In the genomic region with DNA sequence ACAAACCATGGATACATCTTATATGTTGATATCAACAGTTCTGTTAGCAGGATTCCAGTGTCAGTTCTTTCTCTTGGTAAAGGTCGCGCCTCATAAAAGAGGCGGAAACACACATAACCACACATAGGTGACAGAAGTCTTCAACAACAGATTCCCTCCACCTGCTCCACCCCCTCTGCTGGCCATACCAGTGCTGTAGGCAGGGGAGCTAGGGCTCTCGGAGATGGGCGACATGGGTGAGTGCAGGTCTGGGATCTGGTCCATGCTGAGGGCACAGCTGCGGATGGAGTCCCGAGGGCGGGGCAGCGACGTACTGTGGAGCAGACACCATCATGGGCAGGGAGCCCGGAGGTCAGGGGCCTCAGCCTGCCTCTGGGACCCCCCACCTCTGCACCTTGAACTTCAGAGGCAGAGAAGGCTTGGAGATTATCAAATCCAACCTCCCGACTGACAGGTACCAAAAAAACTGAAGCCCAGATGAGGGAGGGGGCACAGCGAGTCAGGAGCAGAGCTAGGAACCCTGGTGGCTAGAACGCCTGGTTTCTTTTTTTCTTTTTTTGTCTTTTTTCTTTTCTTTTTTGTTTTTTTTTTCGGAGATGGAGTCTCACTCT, we compare ENCODE assay signal across 22 cellular contexts. TPM values are rescaled to one million over a fixed set of nuclear protein-coding genes. Genes with fewer than 3 reads are reported as not detected.
DNase-seq lines count a peak whose midpoint lies in the region; ATAC-seq, FAIRE-seq and TF ChIP-seq lines count a peak whose summit lies in the region.
"Had no signal": no experiment of that assay in that cellular context is flagged by ENCODE, and none has a peak within 500 bp of the region (broad histone marks: within the 10 kb centered on the region; RNA-seq: fewer than 3 reads in every experiment).

No MANE protein-coding gene starts in this region.

- H3K9me1 ChIP-seq in K562 (ENCODE audit: control insufficient read depth, insufficient read depth, low read length) = no peaks in the 10 kb centered on the region

- WGBS in K562 (ENCODE audit: insufficient coverage, low coverage, missing lambda C conversion rate) = 8% methylated on average over 15 of the region's 15 CpGs

- no peak for TF ChIP-seq EP300 in K562 (IDR thresholded peaks at IDR 0.05; ENCODE audit: low read length)

- no peak for TF ChIP-seq POLR2A in K562 (conservative IDR thresholded peaks at IDR 0.05)

- H3K27ac ChIP-seq in K562 (ENCODE audit: extremely low read depth, low read depth, low read length) (no peak overlapping the region), upper lobe of right lung (no peak overlapping the region)
- H3K27ac ChIP-seq: GM23248, SJSA1 had no signal

- intact Hi-C loops in natural killer cell (cut with micrococcal nuclease) = no loop called here
- intact Hi-C loops in K562 (cut with micrococcal nuclease) = no loop called here
- intact Hi-C loops in upper lobe of right lung (cut with DNase I) = no loop called here

- peaks cover 18 to 27% of the 10 kb centered on the region in 2 donors for H3K4me1 Mint-ChIP-seq in natural killer cell
- H3K4me1 Mint-ChIP-seq in natural killer cell treated with Interleukin-12 subunit alpha and Interleukin-12 subunit beta and Interleukin-15 and Interleukin-18, amount 100 ng/mL, for 72 hours (ENCODE audit: low read depth in 2 of 2) = peaks cover 0 to 12% of the 10 kb centered on the region in 2 donors
- H3K4me1 Mint-ChIP-seq in T-cell = peaks cover 21 to 31% (median 27%) of the 10 kb centered on the region in 3 donors

- no peak for FAIRE-seq in K562 (lab: Jason Lieb, UNC)
- FAIRE-seq: colon, kidney, TTC549 had no signal

- H3K4me3 Mint-ChIP-seq in natural killer cell = no peak overlapping the region
- no peak overlapping the region for H3K4me3 Mint-ChIP-seq in natural killer cell treated with Interleukin-12 subunit alpha and Interleukin-12 subunit beta and Interleukin-15 and Interleukin-18, amount 100 ng/mL, for 72 hours
- peak overlapping the region; percentile 28 to 68 (median 63) for H3K4me3 Mint-ChIP-seq in T-cell

- in situ Hi-C loops in K562 (cut with MboI) = no loop called here

- no peaks in the 10 kb centered on the region for H3K36me3 ChIP-seq in K562 (ENCODE audit: control insufficient read depth, insufficient read depth, low read length)
- H3K36me3 ChIP-seq in upper lobe of right lung = peaks cover 71% of the 10 kb centered on the region
- H3K36me3 ChIP-seq: SJSA1 had no signal

- H3K9me3 Mint-ChIP-seq in natural killer cell = no peaks in the 10 kb centered on the region
- no peaks in the 10 kb centered on the region for H3K9me3 Mint-ChIP-seq in natural killer cell treated with Interleukin-12 subunit alpha and Interleukin-12 subunit beta and Interleukin-15 and Interleukin-18, amount 100 ng/mL, for 72 hours
- no peaks in the 10 kb centered on the region for H3K9me3 Mint-ChIP-seq in T-cell

- H3K27me3 Mint-ChIP-seq in natural killer cell (ENCODE audit: low read depth in 2 of 2) (no peaks in the 10 kb centered on the region), T-cell (no peaks in the 10 kb centered on the region)
- no peaks in the 10 kb centered on the region for H3K27me3 Mint-ChIP-seq in natural killer cell treated with Interleukin-12 subunit alpha and Interleukin-12 subunit beta and Interleukin-15 and Interleukin-18, amount 100 ng/mL, for 72 hours

- ATAC-seq in natural killer cell (peak; percentile 52 to 80 (median 73)), T-cell (replicated peaks in 1 of 4) (peak; percentile 81 to 97 (median 87)), K562 (no peak), upper lobe of right lung (no peak)
- no peak for ATAC-seq in natural killer cell treated with Interleukin-12 subunit alpha and Interleukin-12 subunit beta and Interleukin-15 and Interleukin-18, amount 100 ng/mL, for 72 hours
- peak; percentile 66 for ATAC-seq in stimulated activated naive CD8-positive, alpha-beta T cell treated with anti-CD3 and anti-CD28 coated beads, Interleukin-15, Interleukin-2, amounts not matched to agents 100 U/mL and 50 U/mL, for 24 hours
- ATAC-seq: esophagus mucosa had no signal

- POLR2A ChIA-PET in T-cell (lab: Charles Lee) (interaction anchor here (0.5 to 0.6 kb wide), 2 partner anchors 159 to 340 kb away, joined by 3 to 5 read pairs; no protein-coding TSS in a partner anchor), K562 (lab: Yijun Ruan, JAX) (interaction anchor here (0.6 to 1.3 kb wide), 4 partner anchors 9 to 367 kb away, joined by 3 read pairs; a partner anchor contains a TSS)

- BruUV-seq in K562 (replicated peaks; lab: Mats Ljungman, UMichigan) = no TSS peak

- peaks cover 7% of the 10 kb centered on the region for H3K36me3 Mint-ChIP-seq in natural killer cell
- peaks cover 5% of the 10 kb centered on the region for H3K36me3 Mint-ChIP-seq in natural killer cell treated with Interleukin-12 subunit alpha and Interleukin-12 subunit beta and Interleukin-15 and Interleukin-18, amount 100 ng/mL, for 72 hours
- peaks cover 46% of the 10 kb centered on the region for H3K36me3 Mint-ChIP-seq in T-cell

- no peak overlapping the region for H3K4me2 ChIP-seq in K562 (ENCODE audit: insufficient read depth, low read length)

- no peak for TF ChIP-seq RAD21 in K562 (CRISPR knock-in tag; conservative IDR thresholded peaks at IDR 0.05 in 1 of 2, IDR thresholded peaks at IDR 0.05 in 1 of 2)

- H4K20me1 ChIP-seq in K562 (replicated peaks; ENCODE audit: control insufficient read depth, insufficient read depth, low read length) = peaks cover 11% of the 10 kb centered on the region

- H3K9me3 ChIP-seq in K562 (replicated peaks; ENCODE audit: control insufficient read depth, insufficient read depth, low read depth, low read length) (no peaks in the 10 kb centered on the region), upper lobe of right lung (no peaks in the 10 kb centered on the region)
- H3K9me3 ChIP-seq: SJSA1 had no signal

- H3K4me3 ChIP-seq in K562 (no peak overlapping the region), upper lobe of right lung (no peak overlapping the region)
- H3K4me3 ChIP-seq: GM23248, SJSA1 had no signal

- no peaks in the 10 kb centered on the region for H3K79me2 ChIP-seq in K562 (ENCODE audit: control insufficient read depth, insufficient read depth, low read length)

- CTCF ChIA-PET in T-cell (lab: Charles Lee) = no interaction called here
- CTCF ChIA-PET in K562 (lab: Yijun Ruan, JAX; ENCODE audit: low intra/inter-chr PET ratio) = no interaction called here

- DNase-seq in natural killer cell = no peak
- DNase-seq in natural killer cell treated with Interleukin-12 subunit alpha and Interleukin-12 subunit beta and Interleukin-15 and Interleukin-18, amount 100 ng/mL, for 72 hours (ENCODE audit: low spot score) = no peak
- peak in 30 of 34 experiments; percentile 22 to 65 (median 43) for DNase-seq in T-cell
- DNase-seq in K562 (ENCODE audit: extremely low read depth in 1 of 4, low spot score in 3 of 4) = peak in 1 of 4 experiments; percentile 22
- peak; percentile 23 for DNase-seq in stimulated activated naive CD8-positive, alpha-beta T cell treated with anti-CD3 and anti-CD28 coated beads, Interleukin-15, Interleukin-2, amounts not matched to agents 100 U/mL and 50 U/mL, for 24 hours
- DNase-seq in activated CD4-positive, CD25-positive, alpha-beta regulatory T cell treated with anti-CD3 and anti-CD28 coated beads, Interleukin-2, amount 50 U/mL, for 72 hours = no peak
- DNase-seq in mucosa of gallbladder (ENCODE audit: low spot score) = no peak
- no peak for DNase-seq in upper lobe of right lung
- DNase-seq: glutamatergic neuron, GM23248, Kasumi-1, kidney, midbrain, NCI-H1417 treated with DMSO at 0.1 percent for 48 hours, NCI-H2227 treated with DMSO at 0.1 percent for 48 hours had no signal

- H3K4me1 ChIP-seq in K562 (replicated peaks in 1 of 2; ENCODE audit: control insufficient read depth in 2 of 2, insufficient read depth in 2 of 2, low read length in 2 of 2) = peaks cover 9 to 36% of the 10 kb centered on the region in 2 experiments; a peak in 4 of 5 replicates
- H3K4me1 ChIP-seq in upper lobe of right lung = peaks cover 6% of the 10 kb centered on the region
- H3K4me1 ChIP-seq: SJSA1 had no signal

- TF ChIP-seq CTCF in natural killer cell (IDR thresholded peaks at IDR 0.05) (no peak), K562 (IDR thresholded peaks at IDR 0.05 in 2 of 3, conservative IDR thresholded peaks at IDR 0.05 in 1 of 3; ENCODE audit: insufficient read depth in 2 of 3, low read depth in 1 of 3, low read length in 3 of 3) (0 out of 6 replicates have a peak, but pooled peaks of 1 of the 3 experiments have one; percentile 11), upper lobe of right lung (IDR thresholded peaks at IDR 0.05) (no peak)

- no peak overlapping the region for H2AFZ ChIP-seq in K562 (ENCODE audit: low read depth, low read length)
- H2AFZ ChIP-seq: GM23248 had no signal

- H3K27ac Mint-ChIP-seq in natural killer cell (peak overlapping the region; percentile 76 to 80), T-cell (peak overlapping the region; percentile 78 to 84)
- H3K27ac Mint-ChIP-seq in natural killer cell treated with Interleukin-12 subunit alpha and Interleukin-12 subunit beta and Interleukin-15 and Interleukin-18, amount 100 ng/mL, for 72 hours = peak overlapping the region in 1 of 2 donors; percentile 39

- H3K27me3 ChIP-seq in K562 (ENCODE audit: control insufficient read depth in 2 of 2, insufficient read depth in 2 of 2, low read length in 2 of 2) (peaks cover 9 to 36% of the 10 kb centered on the region in 2 experiments; a peak in 3 of 5 replicates), upper lobe of right lung (no peaks in the 10 kb centered on the region)

- peak overlapping the region in 1 of 2 experiments; percentile 56; a peak in 1 of 4 replicates for H3K9ac ChIP-seq in K562 (ENCODE audit: insufficient read depth in 1 of 2, low read depth in 2 of 2, low read length in 2 of 2)
- H3K9ac ChIP-seq: GM23248 had no signal

RNA-seq across cellular contexts. Expression of a gene that starts 12.0 kb away (rescaled TPM):
- total RNA-seq in natural killer cell (10 to 100 TPM; 20.9 to 27.8 (median 23.7) TPM), T-cell (10 to 100 TPM in 3 of 5 donors, 1 to 10 TPM in 2; 7.7 to 18.4 (median 15.5) TPM), K562 (2014; rRNA removed) (21.3 and 23.5 TPM in 2 replicates), K562 (2014; rRNA removed; fragmentation: Illumina TruSeq; extraction: Trizol) (3.0 and 3.7 TPM in 2 replicates), K562 (2015; rRNA removed; fragmentation: Illumina TruSeq; extraction: Trizol) (11.1 and 12.0 TPM in 2 replicates), K562 (2021) (25.9 and 28.3 TPM in 2 replicates), mucosa of gallbladder (21.7 TPM), upper lobe of right lung (17.3 TPM)
- 10 to 100 TPM; 20.4 to 31.9 TPM for total RNA-seq in natural killer cell treated with Interleukin-12 subunit alpha and Interleukin-12 subunit beta and Interleukin-15 and Interleukin-18, amount 100 ng/mL, for 72 hours
- total RNA-seq in K562 (2011; cell fraction: chromatin; rRNA removed; ENCODE audit: low replicate concordance) = 7.9 and 25.4 TPM in 2 replicates
- total RNA-seq in K562 (2011; cell fraction: nucleolus; rRNA removed) = 33.0 and 44.0 TPM in 2 replicates
- total RNA-seq in K562 (2011; cell fraction: nucleoplasm; rRNA removed) = 22.6 and 27.5 TPM in 2 replicates
- polyA plus RNA-seq in K562 (2011; rRNA removed) (8.4 and 15.0 TPM in 2 replicates), K562 (2014; fragmentation: Illumina TruSeq; extraction: Trizol) (15.7 and 22.6 TPM in 2 replicates), K562 (2014; fragmentation: Nextera tagmentation; extraction: Ambion mirVana) (1 to 10 TPM in 1 of 2 experiments, under 1 TPM in 1; 0.80 to 1.1 TPM), K562 (2014; rRNA removed) (22.5 and 27.2 TPM in 2 replicates)
- polyA plus RNA-seq in K562 (2011; cell fraction: cytosol; rRNA removed) = 20.5 and 35.0 TPM in 2 replicates
- polyA plus RNA-seq in K562 (2011; cell fraction: nucleus; rRNA removed) = 34.3 and 45.7 TPM in 2 replicates
- polyA plus RNA-seq in K562 (2012) = 20.6 and 50.6 TPM in 2 replicates
- polyA minus RNA-seq in K562 (2011; rRNA and poly(A)+ RNA removed) = 2.8 and 3.6 TPM in 2 replicates
- polyA minus RNA-seq in K562 (2011; cell fraction: cytosol; rRNA and poly(A)+ RNA removed) = 11.3 and 18.2 TPM in 2 replicates
- 12.5 and 19.1 TPM in 2 replicates for polyA minus RNA-seq in K562 (2011; cell fraction: nucleus; rRNA and poly(A)+ RNA removed)

RNA-seq across cellular contexts. Expression of a gene that starts 31.2 kb away (rescaled TPM):
- total RNA-seq in natural killer cell = 10 to 100 TPM; 15.5 to 23.0 (median 21.5) TPM
- total RNA-seq in natural killer cell treated with Interleukin-12 subunit alpha and Interleukin-12 subunit beta and Interleukin-15 and Interleukin-18, amount 100 ng/mL, for 72 hours = 1 to 10 TPM; 3.8 to 8.1 TPM
- total RNA-seq in T-cell = 10 to 100 TPM in 1 of 5 donors, 1 to 10 TPM in 4; 4.6 to 31.8 (median 6.2) TPM
- total RNA-seq in K562 (2011; cell fraction: chromatin; rRNA removed; ENCODE audit: low replicate concordance) = not detected in 2 replicates
- not detected in 2 replicates for total RNA-seq in K562 (2011; cell fraction: nucleolus; rRNA removed)
- not detected in 2 replicates for total RNA-seq in K562 (2011; cell fraction: nucleoplasm; rRNA removed)
- total RNA-seq in K562 (2014; rRNA removed) = not detected in 2 replicates
- total RNA-seq in K562 (2014; rRNA removed; fragmentation: Illumina TruSeq; extraction: Trizol) = not detected in 2 replicates
- not detected in 2 replicates for total RNA-seq in K562 (2015; rRNA removed; fragmentation: Illumina TruSeq; extraction: Trizol)
- not detected in 2 replicates for total RNA-seq in K562 (2021)
- not detected in 2 replicates for polyA plus RNA-seq in K562 (2011; rRNA removed)
- polyA plus RNA-seq in K562 (2011; cell fraction: cytosol; rRNA removed) = not detected in 2 replicates
- 0.03 and 0.04 TPM in 2 replicates for polyA plus RNA-seq in K562 (2011; cell fraction: nucleus; rRNA removed)
- not detected in 2 replicates for polyA plus RNA-seq in K562 (2012)
- polyA plus RNA-seq in K562 (2014; fragmentation: Illumina TruSeq; extraction: Trizol) = not detected in 2 replicates
- not detected for polyA plus RNA-seq in K562 (2014; fragmentation: Nextera tagmentation; extraction: Ambion mirVana)
- polyA plus RNA-seq in K562 (2014; rRNA removed) = 0.11 TPM in 1 of 2 replicates, not detected in the other
- polyA minus RNA-seq in K562 (2011; rRNA and poly(A)+ RNA removed) = not detected in 2 replicates
- not detected in 2 replicates for polyA minus RNA-seq in K562 (2011; cell fraction: cytosol; rRNA and poly(A)+ RNA removed)
- polyA minus RNA-seq in K562 (2011; cell fraction: nucleus; rRNA and poly(A)+ RNA removed) = not detected in 2 replicates
- total RNA-seq in mucosa of gallbladder = 0.26 TPM
- 0.41 TPM for total RNA-seq in upper lobe of right lung
- total RNA-seq: esophagus mucosa, GM23248, osteocyte, SJSA1, skeletal muscle tissue had no signal

RNA-seq across cellular contexts. Expression of a gene that starts 31.4 kb away (rescaled TPM):
- 10 to 100 TPM; 42.8 to 86.8 (median 56.6) TPM for total RNA-seq in natural killer cell
- 10 to 100 TPM; 23.9 to 29.1 TPM for total RNA-seq in natural killer cell treated with Interleukin-12 subunit alpha and Interleukin-12 subunit beta and Interleukin-15 and Interleukin-18, amount 100 ng/mL, for 72 hours
- 10 to 100 TPM; 31.6 to 48.7 (median 47.7) TPM for total RNA-seq in T-cell
- total RNA-seq in K562 (2011; cell fraction: chromatin; rRNA removed; ENCODE audit: low replicate concordance) = 0.77 and 4.1 TPM in 2 replicates
- total RNA-seq in K562 (2011; cell fraction: nucleolus; rRNA removed) = 0.92 and 1.2 TPM in 2 replicates
- 0.88 and 1.3 TPM in 2 replicates for total RNA-seq in K562 (2011; cell fraction: nucleoplasm; rRNA removed)
- total RNA-seq in K562 (2014; rRNA removed) = 0.29 and 1.2 TPM in 2 replicates
- total RNA-seq in K562 (2014; rRNA removed; fragmentation: Illumina TruSeq; extraction: Trizol) = 0.11 and 0.19 TPM in 2 replicates
- 0.29 and 0.34 TPM in 2 replicates for total RNA-seq in K562 (2015; rRNA removed; fragmentation: Illumina TruSeq; extraction: Trizol)
- total RNA-seq in K562 (2021) = 0.83 and 0.89 TPM in 2 replicates
- 0.22 and 1.3 TPM in 2 replicates for polyA plus RNA-seq in K562 (2011; rRNA removed)
- polyA plus RNA-seq in K562 (2011; cell fraction: cytosol; rRNA removed) = 0.86 and 1.3 TPM in 2 replicates
- polyA plus RNA-seq in K562 (2011; cell fraction: nucleus; rRNA removed) = 1.5 TPM in 2 replicates
- polyA plus RNA-seq in K562 (2012) = 1.2 and 2.2 TPM in 2 replicates
- polyA plus RNA-seq in K562 (2014; fragmentation: Illumina TruSeq; extraction: Trizol) = 0.19 and 0.29 TPM in 2 replicates
- polyA plus RNA-seq in K562 (2014; fragmentation: Nextera tagmentation; extraction: Ambion mirVana) = under 1 TPM in 1 of 2 experiments, not detected in 1; 0.03 TPM
- polyA plus RNA-seq in K562 (2014; rRNA removed) = 0.21 and 0.38 TPM in 2 replicates
- polyA minus RNA-seq in K562 (2011; rRNA and poly(A)+ RNA removed) = 0.42 and 0.46 TPM in 2 replicates
- polyA minus RNA-seq in K562 (2011; cell fraction: cytosol; rRNA and poly(A)+ RNA removed) = 2.4 TPM in 1 of 2 replicates, not detected in the other
- 0.94 and 1.00 TPM in 2 replicates for polyA minus RNA-seq in K562 (2011; cell fraction: nucleus; rRNA and poly(A)+ RNA removed)
- total RNA-seq in mucosa of gallbladder = 9.1 TPM
- total RNA-seq in upper lobe of right lung = 85.3 TPM
- total RNA-seq: Daoy, GM23248, SJSA1 had no signal
- polyA plus RNA-seq: GM23248 had no signal

RNA-seq across cellular contexts. Expression of a gene that starts 31.6 kb away (rescaled TPM):
- total RNA-seq in natural killer cell (10 to 100 TPM in 2 of 3 donors, 1 to 10 TPM in 1; 6.9 to 11.5 (median 11.0) TPM), T-cell (10 to 100 TPM in 4 of 5 donors, 1 to 10 TPM in 1; 4.4 to 15.9 (median 12.9) TPM), K562 (2014; rRNA removed) (43.1 and 54.3 TPM in 2 replicates), K562 (2014; rRNA removed; fragmentation: Illumina TruSeq; extraction: Trizol) (1.1 and 1.8 TPM in 2 replicates), K562 (2015; rRNA removed; fragmentation: Illumina TruSeq; extraction: Trizol) (7.4 and 8.0 TPM in 2 replicates), K562 (2021) (21.1 and 21.6 TPM in 2 replicates), mucosa of gallbladder (19.5 TPM), upper lobe of right lung (8.0 TPM)
- 10 to 100 TPM; 12.8 to 17.6 TPM for total RNA-seq in natural killer cell treated with Interleukin-12 subunit alpha and Interleukin-12 subunit beta and Interleukin-15 and Interleukin-18, amount 100 ng/mL, for 72 hours
- total RNA-seq in K562 (2011; cell fraction: chromatin; rRNA removed; ENCODE audit: low replicate concordance) = 4.6 and 11.9 TPM in 2 replicates
- total RNA-seq in K562 (2011; cell fraction: nucleolus; rRNA removed) = 19.0 and 19.2 TPM in 2 replicates
- 7.1 and 7.3 TPM in 2 replicates for total RNA-seq in K562 (2011; cell fraction: nucleoplasm; rRNA removed)
- polyA plus RNA-seq in K562 (2011; rRNA removed) (5.7 and 8.1 TPM in 2 replicates), K562 (2014; fragmentation: Illumina TruSeq; extraction: Trizol) (3.1 and 6.7 TPM in 2 replicates), K562 (2014; fragmentation: Nextera tagmentation; extraction: Ambion mirVana) (1 to 10 TPM in 1 of 2 experiments, under 1 TPM in 1; 0.63 to 1.0 TPM), K562 (2014; rRNA removed) (28.2 and 44.3 TPM in 2 replicates)
- polyA plus RNA-seq in K562 (2011; cell fraction: cytosol; rRNA removed) = 12.2 and 34.1 TPM in 2 replicates
- 7.6 and 15.8 TPM in 2 replicates for polyA plus RNA-seq in K562 (2011; cell fraction: nucleus; rRNA removed)
- 12.2 and 19.2 TPM in 2 replicates for polyA plus RNA-seq in K562 (2012)
- 1.0 and 1.1 TPM in 2 replicates for polyA minus RNA-seq in K562 (2011; rRNA and poly(A)+ RNA removed)
- polyA minus RNA-seq in K562 (2011; cell fraction: cytosol; rRNA and poly(A)+ RNA removed) = 3.9 and 5.4 TPM in 2 replicates
- 4.1 and 6.2 TPM in 2 replicates for polyA minus RNA-seq in K562 (2011; cell fraction: nucleus; rRNA and poly(A)+ RNA removed)

RNA-seq across cellular contexts. Expression of a gene that starts 38.8 kb away (rescaled TPM):
- 100 to 1,000 TPM; 181 to 207 (median 188) TPM for total RNA-seq in natural killer cell
- total RNA-seq in natural killer cell treated with Interleukin-12 subunit alpha and Interleukin-12 subunit beta and Interleukin-15 and Interleukin-18, amount 100 ng/mL, for 72 hours = 100 to 1,000 TPM; 119 to 132 TPM
- 100 to 1,000 TPM; 108 to 159 (median 147) TPM for total RNA-seq in T-cell
- total RNA-seq in K562 (2011; cell fraction: chromatin; rRNA removed; ENCODE audit: low replicate concordance) = 56.0 and 127 TPM in 2 replicates
- 76.7 and 85.9 TPM in 2 replicates for total RNA-seq in K562 (2011; cell fraction: nucleolus; rRNA removed)
- 52.5 and 57.5 TPM in 2 replicates for total RNA-seq in K562 (2011; cell fraction: nucleoplasm; rRNA removed)
- total RNA-seq in K562 (2014; rRNA removed) = 33.0 and 36.7 TPM in 2 replicates
- 27.5 and 27.9 TPM in 2 replicates for total RNA-seq in K562 (2014; rRNA removed; fragmentation: Illumina TruSeq; extraction: Trizol)
- 28.1 and 29.8 TPM in 2 replicates for total RNA-seq in K562 (2015; rRNA removed; fragmentation: Illumina TruSeq; extraction: Trizol)
- total RNA-seq in K562 (2021) = 75.2 and 78.6 TPM in 2 replicates
- polyA plus RNA-seq in K562 (2011; rRNA removed) = 44.6 and 51.9 TPM in 2 replicates
- polyA plus RNA-seq in K562 (2011; cell fraction: cytosol; rRNA removed) = 44.4 and 58.1 TPM in 2 replicates
- 121 and 155 TPM in 2 replicates for polyA plus RNA-seq in K562 (2011; cell fraction: nucleus; rRNA removed)
- 52.1 and 60.8 TPM in 2 replicates for polyA plus RNA-seq in K562 (2012)
- polyA plus RNA-seq in K562 (2014; fragmentation: Illumina TruSeq; extraction: Trizol) = 54.1 and 60.5 TPM in 2 replicates
- polyA plus RNA-seq in K562 (2014; fragmentation: Nextera tagmentation; extraction: Ambion mirVana) = 1 to 10 TPM; 4.2 to 5.0 TPM
- polyA plus RNA-seq in K562 (2014; rRNA removed) = 34.7 and 42.6 TPM in 2 replicates
- polyA minus RNA-seq in K562 (2011; rRNA and poly(A)+ RNA removed) = 45.5 and 76.0 TPM in 2 replicates
- 25.9 and 42.3 TPM in 2 replicates for polyA minus RNA-seq in K562 (2011; cell fraction: cytosol; rRNA and poly(A)+ RNA removed)
- polyA minus RNA-seq in K562 (2011; cell fraction: nucleus; rRNA and poly(A)+ RNA removed) = 31.0 and 33.8 TPM in 2 replicates
- total RNA-seq in mucosa of gallbladder = 92.7 TPM
- total RNA-seq in upper lobe of right lung = 99.1 TPM

Comparison
In these comparisons a context has a peak if more than half of its experiments do, and no peak if none do; other contexts are left out.
1. ATAC-seq: peak in natural killer cell (3 of 3), T-cell (4 of 4) and stimulated activated naive CD8-positive, alpha-beta T cell treated with anti-CD3 and anti-CD28 coated beads, Interleukin-15, Interleukin-2, amounts not matched to agents 100 U/mL and 50 U/mL, for 24 hours (single experiment); none in natural killer cell treated with Interleukin-12 subunit alpha and Interleukin-12 subunit beta and Interleukin-15 and Interleukin-18, amount 100 ng/mL, for 72 hours (0 of 2), K562 (single experiment) and upper lobe of right lung (single experiment).
2. DNase-seq: peak in T-cell (30 of 34) and stimulated activated naive CD8-positive, alpha-beta T cell treated with anti-CD3 and anti-CD28 coated beads, Interleukin-15, Interleukin-2, amounts not matched to agents 100 U/mL and 50 U/mL, for 24 hours (single experiment); none in natural killer cell (single experiment), natural killer cell treated with Interleukin-12 subunit alpha and Interleukin-12 subunit beta and Interleukin-15 and Interleukin-18, amount 100 ng/mL, for 72 hours (single experiment), activated CD4-positive, CD25-positive, alpha-beta regulatory T cell treated with anti-CD3 and anti-CD28 coated beads, Interleukin-2, amount 50 U/mL, for 72 hours (single experiment), mucosa of gallbladder (single experiment) and upper lobe of right lung (single experiment).
3. H3K4me3 Mint-ChIP-seq: peak in T-cell (3 of 3); none in natural killer cell (single experiment) and natural killer cell treated with Interleukin-12 subunit alpha and Interleukin-12 subunit beta and Interleukin-15 and Interleukin-18, amount 100 ng/mL, for 72 hours (single experiment).